ENCODE assay signal across 6 cellular contexts in genomic region chr1:55339681-55340080, GRCh38.
"Had no signal": no experiment of that assay in that cellular context is flagged by ENCODE, and none has a peak within 500 bp of the region (broad histone marks: within the 10 kb centered on the region; RNA-seq: fewer than 3 reads in every experiment).

No MANE protein-coding gene starts in this region.

- DNase-seq: H9, HCEC 1CT had no signal

- H3K4me2 ChIP-seq: GM23338 had no signal

- H3K4me3 Mint-ChIP-seq: GM23338, H9 had no signal

- H3K27ac ChIP-seq: HL-60 had no signal

- H3K27ac Mint-ChIP-seq: GM23338, H9 had no signal

- H3K4me3 ChIP-seq: GM23338, K562 had no signal

- ATAC-seq: GM23338, HepG2, K562 had no signal

- H3K4me1 Mint-ChIP-seq: GM23338 had no signal

- H2AFZ ChIP-seq: GM23338 had no signal
